In the genomic region with DNA sequence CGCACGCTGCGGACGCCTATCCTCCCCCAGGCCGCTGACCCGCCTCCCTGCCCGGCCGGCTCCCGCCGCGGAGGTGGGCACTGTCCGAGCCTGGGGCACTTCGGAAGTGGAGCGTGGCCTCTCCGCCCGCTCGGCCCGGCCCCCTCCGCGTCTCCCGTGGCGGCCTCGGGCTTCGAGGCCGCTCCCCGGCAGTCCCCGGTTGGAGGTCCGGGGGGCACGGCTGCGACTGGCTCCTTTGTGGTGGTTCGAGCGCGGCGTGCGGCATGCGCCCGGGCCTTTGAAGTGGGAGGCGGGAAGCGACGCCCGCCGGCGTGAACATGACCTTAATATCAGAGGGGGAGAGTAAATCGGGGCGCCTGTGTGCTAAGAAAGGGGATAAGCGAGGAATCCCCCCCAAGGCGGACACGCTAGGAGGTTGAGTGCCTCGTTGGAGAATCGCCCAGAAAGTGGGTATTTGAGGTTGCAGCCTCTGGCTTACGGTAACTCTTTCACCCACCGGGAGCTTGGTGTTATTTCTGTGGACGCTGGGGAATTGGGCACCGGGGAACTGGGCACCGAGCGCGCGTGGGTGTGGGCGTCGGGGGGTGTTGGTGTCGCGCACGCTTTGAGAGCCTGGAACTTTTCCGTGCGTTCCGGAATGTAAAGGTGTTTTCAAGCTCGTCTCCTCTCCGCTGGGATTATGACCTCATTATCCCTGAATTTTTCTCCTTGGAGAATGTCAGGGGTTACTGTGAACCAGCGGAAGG, we compare ENCODE assay signal across 8 cellular contexts.
DNase-seq lines count a peak whose midpoint lies in the region; ATAC-seq and TF ChIP-seq lines count a peak whose summit lies in the region.

No MANE protein-coding gene starts in this region.

- no peaks in the 10 kb centered on the region for H3K9me3 ChIP-seq in iPS-18c (ENCODE audit: control insufficient read depth, insufficient read depth, low read length)

- ATAC-seq in GM18873 (IDR thresholded peaks at IDR 0.05; ENCODE audit: low FRiP score, unreplicated experiment) (peak; percentile 28), HG03135 (IDR thresholded peaks at IDR 0.05; ENCODE audit: unreplicated experiment) (peak; percentile 36), SK-N-SH treated with all-trans-retinoic acid at 6 μM for 48 hours (peak; percentile 59)

- peak overlapping the region; percentile 97 for H3K4me3 ChIP-seq in iPS-18c (ENCODE audit: insufficient read depth, low read depth, low read length)

- DNase-seq in 8988T (peak; percentile 41), astrocyte of the hippocampus (ENCODE audit: low read depth, low spot score) (peak; percentile 57), NCI-H1436 treated with DMSO at 0.1 percent for 48 hours (lab: John Stamatoyannopoulos, UW) (no peak)
- DNase-seq in stimulated activated CD4-positive, alpha-beta T cell treated with anti-CD3 and anti-CD28 coated beads, Interleukin-1b, Interleukin-23, amount 100 ng/mL, for 24 hours (ENCODE audit: low read depth in 4 of 4, low spot score in 1 of 4), result peak in 3 of 4 experiments; percentile 7 to 26 (median 15)

TF ChIP-seq in SK-N-SH treated with all-trans-retinoic acid at 6 μM for 48 hours, 23 proteins besides CTCF, POLR2A, EP300 and RAD21:
- no peak for TF ChIP-seq GLIS3 (CRISPR knock-in tag; IDR thresholded peaks at IDR 0.05)
- no peak for TF ChIP-seq ZFP3 (CRISPR knock-in tag; IDR thresholded peaks at IDR 0.05)
- TF ChIP-seq, protein P1, sequence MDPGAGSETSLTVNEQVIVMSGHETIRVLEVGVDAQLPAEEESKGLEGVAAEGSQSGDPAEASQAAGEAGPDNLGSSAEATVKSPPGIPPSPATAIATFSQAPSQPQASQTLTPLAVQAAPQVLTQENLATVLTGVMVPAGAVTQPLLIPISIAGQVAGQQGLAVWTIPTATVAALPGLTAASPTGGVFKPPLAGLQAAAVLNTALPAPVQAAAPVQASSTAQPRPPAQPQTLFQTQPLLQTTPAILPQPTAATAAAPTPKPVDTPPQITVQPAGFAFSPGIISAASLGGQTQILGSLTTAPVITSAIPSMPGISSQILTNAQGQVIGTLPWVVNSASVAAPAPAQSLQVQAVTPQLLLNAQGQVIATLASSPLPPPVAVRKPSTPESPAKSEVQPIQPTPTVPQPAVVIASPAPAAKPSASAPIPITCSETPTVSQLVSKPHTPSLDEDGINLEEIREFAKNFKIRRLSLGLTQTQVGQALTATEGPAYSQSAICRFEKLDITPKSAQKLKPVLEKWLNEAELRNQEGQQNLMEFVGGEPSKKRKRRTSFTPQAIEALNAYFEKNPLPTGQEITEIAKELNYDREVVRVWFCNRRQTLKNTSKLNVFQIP (CRISPR knock-in tag; IDR thresholded peaks at IDR 0.05; ENCODE audit: borderline replicate concordance, low read depth), result no peak
- no peak for TF ChIP-seq ZNF565 (CRISPR knock-in tag; conservative IDR thresholded peaks at IDR 0.05; ENCODE audit: low read depth)
- TF ChIP-seq ZNF70 (CRISPR knock-in tag; IDR thresholded peaks at IDR 0.05), result no peak
- TF ChIP-seq, protein P2, sequence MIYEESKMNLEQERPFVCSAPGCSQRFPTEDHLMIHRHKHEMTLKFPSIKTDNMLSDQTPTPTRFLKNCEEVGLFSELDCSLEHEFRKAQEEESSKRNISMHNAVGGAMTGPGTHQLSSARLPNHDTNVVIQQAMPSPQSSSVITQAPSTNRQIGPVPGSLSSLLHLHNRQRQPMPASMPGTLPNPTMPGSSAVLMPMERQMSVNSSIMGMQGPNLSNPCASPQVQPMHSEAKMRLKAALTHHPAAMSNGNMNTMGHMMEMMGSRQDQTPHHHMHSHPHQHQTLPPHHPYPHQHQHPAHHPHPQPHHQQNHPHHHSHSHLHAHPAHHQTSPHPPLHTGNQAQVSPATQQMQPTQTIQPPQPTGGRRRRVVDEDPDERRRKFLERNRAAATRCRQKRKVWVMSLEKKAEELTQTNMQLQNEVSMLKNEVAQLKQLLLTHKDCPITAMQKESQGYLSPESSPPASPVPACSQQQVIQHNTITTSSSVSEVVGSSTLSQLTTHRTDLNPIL (CRISPR knock-in tag; IDR thresholded peaks at IDR 0.05; ENCODE audit: low read depth), result no peak
- no peak for TF ChIP-seq ZNF8 (CRISPR knock-in tag; IDR thresholded peaks at IDR 0.05)
- no peak for TF ChIP-seq TCF4 (CRISPR knock-in tag; IDR thresholded peaks at IDR 0.05; ENCODE audit: borderline replicate concordance)
- TF ChIP-seq ESRRG (CRISPR knock-in tag; IDR thresholded peaks at IDR 0.05), result no peak
- TF ChIP-seq, protein P3, sequence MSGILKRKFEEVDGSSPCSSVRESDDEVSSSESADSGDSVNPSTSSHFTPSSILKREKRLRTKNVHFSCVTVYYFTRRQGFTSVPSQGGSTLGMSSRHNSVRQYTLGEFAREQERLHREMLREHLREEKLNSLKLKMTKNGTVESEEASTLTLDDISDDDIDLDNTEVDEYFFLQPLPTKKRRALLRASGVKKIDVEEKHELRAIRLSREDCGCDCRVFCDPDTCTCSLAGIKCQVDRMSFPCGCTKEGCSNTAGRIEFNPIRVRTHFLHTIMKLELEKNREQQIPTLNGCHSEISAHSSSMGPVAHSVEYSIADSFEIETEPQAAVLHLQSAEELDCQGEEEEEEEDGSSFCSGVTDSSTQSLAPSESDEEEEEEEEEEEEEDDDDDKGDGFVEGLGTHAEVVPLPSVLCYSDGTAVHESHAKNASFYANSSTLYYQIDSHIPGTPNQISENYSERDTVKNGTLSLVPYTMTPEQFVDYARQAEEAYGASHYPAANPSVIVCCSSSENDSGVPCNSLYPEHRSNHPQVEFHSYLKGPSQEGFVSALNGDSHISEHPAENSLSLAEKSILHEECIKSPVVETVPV (CRISPR knock-in tag; IDR thresholded peaks at IDR 0.05), result no peak
- no peak for TF ChIP-seq ZFP30 (CRISPR knock-in tag; IDR thresholded peaks at IDR 0.05)
- TF ChIP-seq, protein P4, sequence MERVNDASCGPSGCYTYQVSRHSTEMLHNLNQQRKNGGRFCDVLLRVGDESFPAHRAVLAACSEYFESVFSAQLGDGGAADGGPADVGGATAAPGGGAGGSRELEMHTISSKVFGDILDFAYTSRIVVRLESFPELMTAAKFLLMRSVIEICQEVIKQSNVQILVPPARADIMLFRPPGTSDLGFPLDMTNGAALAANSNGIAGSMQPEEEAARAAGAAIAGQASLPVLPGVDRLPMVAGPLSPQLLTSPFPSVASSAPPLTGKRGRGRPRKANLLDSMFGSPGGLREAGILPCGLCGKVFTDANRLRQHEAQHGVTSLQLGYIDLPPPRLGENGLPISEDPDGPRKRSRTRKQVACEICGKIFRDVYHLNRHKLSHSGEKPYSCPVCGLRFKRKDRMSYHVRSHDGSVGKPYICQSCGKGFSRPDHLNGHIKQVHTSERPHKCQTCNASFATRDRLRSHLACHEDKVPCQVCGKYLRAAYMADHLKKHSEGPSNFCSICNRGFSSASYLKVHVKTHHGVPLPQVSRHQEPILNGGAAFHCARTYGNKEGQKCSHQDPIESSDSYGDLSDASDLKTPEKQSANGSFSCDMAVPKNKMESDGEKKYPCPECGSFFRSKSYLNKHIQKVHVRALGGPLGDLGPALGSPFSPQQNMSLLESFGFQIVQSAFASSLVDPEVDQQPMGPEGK (CRISPR knock-in tag; IDR thresholded peaks at IDR 0.05; ENCODE audit: borderline replicate concordance), result no peak
- no peak for TF ChIP-seq SNAI2 (CRISPR knock-in tag; IDR thresholded peaks at IDR 0.05)
- TF ChIP-seq ZC3H10 (CRISPR knock-in tag; IDR thresholded peaks at IDR 0.05), result no peak
- no peak for TF ChIP-seq OSR1 (CRISPR knock-in tag; IDR thresholded peaks at IDR 0.05)
- TF ChIP-seq, protein P5, sequence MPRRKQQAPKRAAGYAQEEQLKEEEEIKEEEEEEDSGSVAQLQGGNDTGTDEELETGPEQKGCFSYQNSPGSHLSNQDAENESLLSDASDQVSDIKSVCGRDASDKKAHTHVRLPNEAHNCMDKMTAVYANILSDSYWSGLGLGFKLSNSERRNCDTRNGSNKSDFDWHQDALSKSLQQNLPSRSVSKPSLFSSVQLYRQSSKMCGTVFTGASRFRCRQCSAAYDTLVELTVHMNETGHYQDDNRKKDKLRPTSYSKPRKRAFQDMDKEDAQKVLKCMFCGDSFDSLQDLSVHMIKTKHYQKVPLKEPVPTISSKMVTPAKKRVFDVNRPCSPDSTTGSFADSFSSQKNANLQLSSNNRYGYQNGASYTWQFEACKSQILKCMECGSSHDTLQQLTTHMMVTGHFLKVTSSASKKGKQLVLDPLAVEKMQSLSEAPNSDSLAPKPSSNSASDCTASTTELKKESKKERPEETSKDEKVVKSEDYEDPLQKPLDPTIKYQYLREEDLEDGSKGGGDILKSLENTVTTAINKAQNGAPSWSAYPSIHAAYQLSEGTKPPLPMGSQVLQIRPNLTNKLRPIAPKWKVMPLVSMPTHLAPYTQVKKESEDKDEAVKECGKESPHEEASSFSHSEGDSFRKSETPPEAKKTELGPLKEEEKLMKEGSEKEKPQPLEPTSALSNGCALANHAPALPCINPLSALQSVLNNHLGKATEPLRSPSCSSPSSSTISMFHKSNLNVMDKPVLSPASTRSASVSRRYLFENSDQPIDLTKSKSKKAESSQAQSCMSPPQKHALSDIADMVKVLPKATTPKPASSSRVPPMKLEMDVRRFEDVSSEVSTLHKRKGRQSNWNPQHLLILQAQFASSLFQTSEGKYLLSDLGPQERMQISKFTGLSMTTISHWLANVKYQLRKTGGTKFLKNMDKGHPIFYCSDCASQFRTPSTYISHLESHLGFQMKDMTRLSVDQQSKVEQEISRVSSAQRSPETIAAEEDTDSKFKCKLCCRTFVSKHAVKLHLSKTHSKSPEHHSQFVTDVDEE (CRISPR knock-in tag; IDR thresholded peaks at IDR 0.05), result no peak
- TF ChIP-seq ISL1 (CRISPR knock-in tag; IDR thresholded peaks at IDR 0.05), result no peak
TF ChIP-seq in SK-N-SH treated with all-trans-retinoic acid at 6 μM for 48 hours: peak in this region for 0.
